In the genomic region with DNA sequence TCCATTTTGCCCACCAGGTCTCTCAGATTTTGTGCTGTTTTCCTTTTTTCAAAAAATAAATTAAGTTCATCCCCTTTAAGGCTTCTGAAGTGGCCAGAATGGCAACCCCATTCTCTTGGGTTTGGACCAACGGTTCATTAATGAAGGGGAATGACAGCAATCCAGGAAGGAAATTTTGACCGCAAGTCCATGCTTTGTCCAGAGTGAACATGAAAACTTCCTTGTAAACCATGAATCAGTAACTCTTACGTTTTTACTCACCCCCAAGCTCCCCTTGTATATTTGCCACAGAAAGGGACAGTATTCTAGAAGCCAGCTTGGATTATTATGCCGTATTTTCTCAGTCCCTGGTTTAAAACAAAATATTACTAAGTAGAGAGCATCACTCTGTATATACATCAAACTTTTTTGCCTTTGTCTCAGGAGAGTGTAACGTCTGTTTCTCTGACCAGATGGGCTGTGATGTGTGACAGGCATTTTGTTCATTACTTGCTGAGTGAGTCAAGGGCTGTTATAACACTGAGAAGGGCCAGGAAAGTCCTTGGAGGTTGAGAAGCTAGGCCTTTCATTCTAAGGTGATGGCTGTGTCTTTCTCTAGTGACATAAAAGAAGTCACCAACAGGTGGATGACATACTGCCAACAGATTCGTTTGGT, we compare ENCODE assay signal across 19 cellular contexts.
"Had no signal": no experiment of that assay in that cellular context is flagged by ENCODE, and none has a peak within 500 bp of the region (broad histone marks: within the 10 kb centered on the region; RNA-seq: fewer than 3 reads in every experiment).

No MANE protein-coding gene starts in this region.

- H3K4me3 ChIP-seq: colonic mucosa, right atrium auricular region, skin epidermis, upper lobe of left lung had no signal

- H3K4me1 ChIP-seq: colonic mucosa had no signal

- H3K27me3 ChIP-seq: colonic mucosa, right atrium auricular region, upper lobe of left lung had no signal

- FAIRE-seq: keratinocyte had no signal

- H3K36me3 ChIP-seq: WERI-Rb-1 had no signal

- H3K9me3 ChIP-seq: colonic mucosa, right atrium auricular region, upper lobe of left lung had no signal

- H3K27ac ChIP-seq: colonic mucosa, right atrium auricular region, skin epidermis, upper lobe of left lung, WERI-Rb-1 had no signal

- DNase-seq: activated CD8-positive, alpha-beta memory T cell treated with anti-CD3 and anti-CD28 coated beads, Interleukin-2, amount 50 U/mL, for 48 hours; activated CD8-positive, alpha-beta T cell treated with anti-CD3 and anti-CD28 coated beads, Interleukin-2, amount 10 ng/mL, durations not matched to agents 7 days and 5 days; activated gamma-delta T cell; activated T-cell treated with anti-CD3 and anti-CD28 coated beads, Interleukin-2, amount 50 U/mL, for 72 hours; central memory CD4-positive, alpha-beta T cell; colonic mucosa; hippocampal formation; mesenchymal stem cell; naive thymus-derived CD8-positive, alpha-beta T cell; stimulated activated CD4-positive, alpha-beta T cell treated with anti-CD3 and anti-CD28 coated beads, Interleukin-15, amount 100 ng/mL, for 24 hours; stimulated activated CD4-positive, alpha-beta T cell treated with anti-CD3 and anti-CD28 coated beads, Interleukin-4, amount 100 ng/mL, for 24 hours; stimulated activated naive CD8-positive, alpha-beta T cell treated with anti-CD3 and anti-CD28 coated beads, Interleukin-15, Interleukin-2, amounts not matched to agents 100 U/mL and 50 U/mL, for 24 hours; T-helper 1 cell; T1000; upper lobe of left lung; WERI-Rb-1 had no signal
